30 cellular contexts compared by ENCODE assay signal in genomic region chr12:275784-276183, GRCh38. TPM values are rescaled to one million over a fixed set of nuclear protein-coding genes. Genes with fewer than 3 reads are reported as not detected.
"Had no signal": no experiment of that assay in that cellular context is flagged by ENCODE, and none has a peak within 500 bp of the region (broad histone marks: within the 10 kb centered on the region; RNA-seq: fewer than 3 reads in every experiment).

No MANE protein-coding gene starts in this region.

- H3K27me3 Mint-ChIP-seq: memory B cell had no signal

- H3K9me3 Mint-ChIP-seq: memory B cell, natural killer cell had no signal

- H3K27ac Mint-ChIP-seq: memory B cell, natural killer cell had no signal

- H3K36me3 Mint-ChIP-seq: natural killer cell had no signal

- DNase-seq: dorsolateral prefrontal cortex; effector CD4-positive, alpha-beta T cell; foreskin fibroblast; gastrocnemius medialis; heart left ventricle; kidney; natural killer cell; pancreas; right lobe of liver; small intestine; stimulated activated CD4-positive, alpha-beta T cell treated with anti-CD3 and anti-CD28 coated beads, Interleukin-15, amount 100 ng/mL, for 24 hours; stimulated activated CD4-positive, alpha-beta T cell treated with anti-CD3 and anti-CD28 coated beads, Interleukin-4, amount 100 ng/mL, for 1 hour; stimulated activated CD8-positive, alpha-beta memory T cell treated with anti-CD3 and anti-CD28 coated beads, Interleukin-4, amount 100 ng/mL, for 48 hours; stimulated activated naive CD8-positive, alpha-beta T cell treated with anti-CD3 and anti-CD28 coated beads, Interleukin-15, Interleukin-2, amounts not matched to agents 100 U/mL and 50 U/mL, for 24 hours; substantia nigra; testis; tibial artery; upper lobe of right lung; uterus had no signal

- H3K4me1 ChIP-seq: pancreas, right lobe of liver, testis, tibial artery, upper lobe of right lung, uterus had no signal

- H3K27me3 ChIP-seq: dorsolateral prefrontal cortex, gastrocnemius medialis, heart left ventricle, hepatocyte, neutrophil, pancreas, right lobe of liver, testis, tibial artery, upper lobe of right lung, uterus had no signal

- H3K4me3 Mint-ChIP-seq: memory B cell, natural killer cell had no signal

- H3K79me2 ChIP-seq: hepatocyte had no signal

- H2AFZ ChIP-seq: hepatocyte had no signal

- H3K4me3 ChIP-seq: dorsolateral prefrontal cortex, gastrocnemius medialis, heart left ventricle, hepatocyte, lung, pancreas, right lobe of liver, testis, tibial artery, upper lobe of right lung, uterus had no signal

- ATAC-seq: esophagus mucosa; gastrocnemius medialis; heart left ventricle; left lobe of liver; natural killer cell; pancreas; right lobe of liver; stimulated activated naive CD8-positive, alpha-beta T cell treated with anti-CD3 and anti-CD28 coated beads, Interleukin-15, Interleukin-2, amounts not matched to agents 100 U/mL and 50 U/mL, for 24 hours; upper lobe of right lung had no signal

- H3K36me3 ChIP-seq: pancreas, right lobe of liver, uterus had no signal

- H3K27ac ChIP-seq: dorsolateral prefrontal cortex, epithelial cell of prostate, gastrocnemius medialis, heart left ventricle, hepatocyte, neutrophil, pancreas, right lobe of liver, testis, tibial artery, upper lobe of right lung, uterus had no signal

- FAIRE-seq: colon, kidney, pancreas, small intestine had no signal

- H3K4me2 ChIP-seq: hepatocyte had no signal

- H3K9me3 ChIP-seq: gastrocnemius medialis, heart left ventricle, neutrophil, pancreas, right lobe of liver, testis, tibial artery, upper lobe of right lung, uterus had no signal

RNA-seq across cellular contexts. Expression of gene SLC6A13, which starts 13.1 kb away (rescaled TPM):
- total RNA-seq: esophagus mucosa, glomerular endothelial cell, mononuclear cell, posterior vena cava had no signal
